In the genomic region with DNA sequence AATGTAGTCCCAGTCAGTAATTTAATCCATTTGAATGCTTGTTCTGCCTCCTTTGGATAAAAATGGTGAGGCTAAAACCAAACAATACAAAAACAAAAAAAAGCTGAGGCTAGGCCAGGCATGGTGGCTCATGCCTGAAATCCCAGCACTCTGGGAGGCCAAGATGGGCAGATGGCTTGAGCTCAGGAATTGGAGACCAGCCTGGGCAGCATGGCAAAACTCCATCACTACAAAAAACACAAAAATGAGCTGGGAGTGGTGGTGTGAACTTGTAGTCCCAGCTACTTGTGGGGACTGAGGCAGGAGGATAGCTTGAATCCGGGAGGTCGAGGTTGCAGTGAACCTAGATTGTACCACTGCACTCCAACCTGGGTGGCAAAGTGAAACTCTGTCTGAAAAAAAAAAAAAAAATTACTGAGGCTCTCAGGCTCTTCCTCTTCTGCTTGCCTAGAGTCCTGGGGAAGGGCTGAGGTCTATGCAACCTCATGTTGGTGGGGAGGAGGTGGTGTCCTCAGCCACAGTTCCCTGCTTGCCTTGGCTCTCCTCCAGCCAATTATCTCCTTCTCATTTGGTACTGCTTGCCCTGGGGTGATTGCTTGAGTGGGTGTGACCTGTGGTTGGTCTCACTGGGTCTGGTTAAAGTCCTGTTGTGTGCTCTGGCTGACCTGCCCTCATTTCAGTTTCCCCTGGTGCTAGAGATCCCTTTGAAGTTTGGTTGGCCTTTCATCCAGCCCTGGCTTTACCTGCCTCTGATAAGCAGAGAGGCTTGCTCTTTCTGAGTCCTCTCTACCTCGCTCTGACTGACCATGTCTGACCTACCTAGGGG, we compare ENCODE assay signal across 8 cellular contexts. TPM values are rescaled to one million over a fixed set of nuclear protein-coding genes. Genes with fewer than 3 reads are reported as not detected.
DNase-seq lines count a peak whose midpoint lies in the region; ATAC-seq and TF ChIP-seq lines count a peak whose summit lies in the region.

No MANE protein-coding gene starts in this region.

- H3K9ac ChIP-seq in DND-41 (ENCODE audit: low read depth, low read length) = no peak overlapping the region

- H3K27ac Mint-ChIP-seq in T-helper 17 cell (peak overlapping the region; percentile 92), chondrocyte (ENCODE audit: unreplicated experiment) (no peak overlapping the region)

- H3K36me3 ChIP-seq in DND-41 (ENCODE audit: insufficient read depth, low read length) (no peaks in the 10 kb centered on the region), mucosa of descending colon (ENCODE audit: low read depth) (no peaks in the 10 kb centered on the region)

- H3K4me3 ChIP-seq in DND-41 (ENCODE audit: low read depth in 1 of 2, low read length in 2 of 2) = no peak overlapping the region
- H3K4me3 ChIP-seq in mucosa of descending colon = no peak overlapping the region

- H3K79me2 ChIP-seq in DND-41 (ENCODE audit: insufficient read depth, low read length) = no peaks in the 10 kb centered on the region

- no peaks in the 10 kb centered on the region for H3K27me3 Mint-ChIP-seq in T-helper 17 cell
- H3K27me3 Mint-ChIP-seq in chondrocyte (ENCODE audit: low read depth) = no peaks in the 10 kb centered on the region

- no peaks in the 10 kb centered on the region for H4K20me1 ChIP-seq in DND-41 (ENCODE audit: insufficient read depth, low read length)

- H3K4me3 Mint-ChIP-seq in T-helper 17 cell (peak overlapping the region; percentile 80), chondrocyte (ENCODE audit: unreplicated experiment) (no peak overlapping the region)

- peaks cover 55% of the 10 kb centered on the region for H3K4me1 Mint-ChIP-seq in T-helper 17 cell
- H3K4me1 Mint-ChIP-seq in chondrocyte (ENCODE audit: low read depth) = peaks cover 21% of the 10 kb centered on the region

- peak overlapping the region; percentile 46 for H3K27ac ChIP-seq in DND-41 (ENCODE audit: low read length)

- no peaks in the 10 kb centered on the region for H3K27me3 ChIP-seq in DND-41 (ENCODE audit: insufficient read depth, low read length, poor library complexity)

- no peaks in the 10 kb centered on the region for H3K36me3 Mint-ChIP-seq in T-helper 17 cell (ENCODE audit: low read depth)
- H3K36me3 Mint-ChIP-seq in chondrocyte (ENCODE audit: low read depth) = no peaks in the 10 kb centered on the region

- no peaks in the 10 kb centered on the region for H3K9me3 Mint-ChIP-seq in chondrocyte (ENCODE audit: low read depth)

- TF ChIP-seq CTCF in DND-41 (IDR thresholded peaks at IDR 0.05; ENCODE audit: borderline replicate concordance, extremely low read depth, low read length, poor library complexity, severe bottlenecking) = no peak
- TF ChIP-seq CTCF in mucosa of descending colon (IDR thresholded peaks at IDR 0.05) = no peak
- no peak for TF ChIP-seq CTCF in chondrocyte (IDR thresholded peaks at IDR 0.05)

- ATAC-seq in DND-41 (ENCODE audit: insufficient read depth, low read depth) (peak; percentile 69), GM19397 (IDR thresholded peaks at IDR 0.05; ENCODE audit: unreplicated experiment) (peak; percentile 80), HG03280 (IDR thresholded peaks at IDR 0.05; ENCODE audit: unreplicated experiment) (peak; percentile 67), T-helper 17 cell (peak; percentile 84), mucosa of descending colon (peak; percentile 89)

- intact Hi-C loops in mucosa of descending colon (cut with DNase I, micrococcal nuclease) = no loop called here

- H3K4me2 ChIP-seq in DND-41 (ENCODE audit: insufficient read depth, low read length) = peak overlapping the region; percentile 9; the same call in 1 of the 2 replicates

- H2AFZ ChIP-seq in DND-41 (ENCODE audit: low read depth, low read length) = peak overlapping the region; percentile 24

- H3K4me1 ChIP-seq in DND-41 (ENCODE audit: insufficient read depth, low read length) (peaks cover 33% of the 10 kb centered on the region), mucosa of descending colon (ENCODE audit: low read depth) (peaks cover 17% of the 10 kb centered on the region)

- no peaks in the 10 kb centered on the region for H3K9me3 ChIP-seq in DND-41 (ENCODE audit: insufficient read depth, low read length, severe bottlenecking)
- H3K9me3 ChIP-seq in T-helper 17 cell (ENCODE audit: control insufficient read depth, low read length, poor library complexity, severe bottlenecking) = no peaks in the 10 kb centered on the region
- H3K9me3 ChIP-seq in mucosa of descending colon = no peaks in the 10 kb centered on the region

- peak; percentile 59 for DNase-seq in DND-41
- no peak for DNase-seq in T-helper 17 cell
- DNase-seq in mucosa of descending colon = peak in 2 of 3 donors; percentile 48 to 80
- DNase-seq in NCI-H2227 (lab: John Stamatoyannopoulos, UW; ENCODE audit: unreplicated experiment) = no peak
- DNase-seq in NCI-H2171 (lab: John Stamatoyannopoulos, UW) = no peak
- DNase-seq in chondrocyte (ENCODE audit: low spot score) = no peak

RNA-seq across cellular contexts. Expression of gene S1PR1, which starts 20.9 kb away (rescaled TPM):
- total RNA-seq in T-helper 17 cell (100 to 1,000 TPM; 157 to 226 TPM), mucosa of descending colon (10 to 100 TPM in 2 of 3 donors, 1 to 10 TPM in 1; 4.8 to 14.9 (median 12.3) TPM), chondrocyte (0.15 to 0.40 TPM (median 0.17 TPM) in 3 replicates)

Comparison
In these comparisons a context has a peak if more than half of its experiments do, and no peak if none do; other contexts are left out.
1. DNase-seq: peak in DND-41 (single experiment) and mucosa of descending colon (2 of 3); none in T-helper 17 cell (0 of 3), NCI-H2227 (single experiment), NCI-H2171 (single experiment) and chondrocyte (single experiment).
2. RNA of gene S1PR1, which starts 20.9 kb away (total RNA-seq): 157 to 226 TPM in T-helper 17 cell; 4.8 to 14.9 TPM in mucosa of descending colon and 0.15 to 0.40 TPM in chondrocyte; every median in the first group is over 4 times any median in the second.
3. Peak in every context shown above with its lines, with median percentiles within 50 percentile points of each other: ATAC-seq.